In the genomic region with DNA sequence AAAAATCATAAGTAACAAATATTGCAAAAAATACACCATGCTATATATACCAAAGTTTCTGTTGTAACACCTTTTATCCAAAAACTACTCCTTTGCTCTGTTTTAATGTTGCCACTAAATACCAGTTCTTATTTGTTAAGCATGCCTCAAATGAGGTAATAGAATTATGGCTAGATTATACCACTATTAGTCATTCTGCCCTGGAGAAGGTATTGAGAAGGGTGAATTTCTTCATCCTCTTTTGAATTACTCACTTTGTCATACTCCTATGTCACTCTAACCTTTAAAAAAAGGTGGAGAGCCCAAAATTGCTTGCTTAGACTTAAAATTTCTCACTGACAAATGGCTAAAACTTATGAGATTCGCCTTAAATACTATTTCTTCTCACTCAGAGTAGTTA, we compare ENCODE assay signal across 1 cellular context.
TF ChIP-seq lines count a peak whose summit lies in the region.

No MANE protein-coding gene starts in this region.

TF ChIP-seq in IMR-90, 13 proteins besides CTCF, POLR2A, EP300 and RAD21:
- TF ChIP-seq, protein P1, sequence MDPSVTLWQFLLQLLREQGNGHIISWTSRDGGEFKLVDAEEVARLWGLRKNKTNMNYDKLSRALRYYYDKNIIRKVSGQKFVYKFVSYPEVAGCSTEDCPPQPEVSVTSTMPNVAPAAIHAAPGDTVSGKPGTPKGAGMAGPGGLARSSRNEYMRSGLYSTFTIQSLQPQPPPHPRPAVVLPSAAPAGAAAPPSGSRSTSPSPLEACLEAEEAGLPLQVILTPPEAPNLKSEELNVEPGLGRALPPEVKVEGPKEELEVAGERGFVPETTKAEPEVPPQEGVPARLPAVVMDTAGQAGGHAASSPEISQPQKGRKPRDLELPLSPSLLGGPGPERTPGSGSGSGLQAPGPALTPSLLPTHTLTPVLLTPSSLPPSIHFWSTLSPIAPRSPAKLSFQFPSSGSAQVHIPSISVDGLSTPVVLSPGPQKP (IDR thresholded peaks at IDR 0.05; ENCODE audit: borderline replicate concordance, low read depth, low read length) = no peak
- TF ChIP-seq RCOR1 (IDR thresholded peaks at IDR 0.05; ENCODE audit: insufficient replicate concordance, low read length) = no peak
- TF ChIP-seq, protein P2, sequence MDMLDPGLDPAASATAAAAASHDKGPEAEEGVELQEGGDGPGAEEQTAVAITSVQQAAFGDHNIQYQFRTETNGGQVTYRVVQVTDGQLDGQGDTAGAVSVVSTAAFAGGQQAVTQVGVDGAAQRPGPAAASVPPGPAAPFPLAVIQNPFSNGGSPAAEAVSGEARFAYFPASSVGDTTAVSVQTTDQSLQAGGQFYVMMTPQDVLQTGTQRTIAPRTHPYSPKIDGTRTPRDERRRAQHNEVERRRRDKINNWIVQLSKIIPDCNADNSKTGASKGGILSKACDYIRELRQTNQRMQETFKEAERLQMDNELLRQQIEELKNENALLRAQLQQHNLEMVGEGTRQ (IDR thresholded peaks at IDR 0.05; ENCODE audit: low read depth, low read length) = no peak
- TF ChIP-seq NFE2L2 (IDR thresholded peaks at IDR 0.05; ENCODE audit: low read depth, low read length) = no peak
- no peak for TF ChIP-seq MAFK (IDR thresholded peaks at IDR 0.05; ENCODE audit: low read depth, low read length)
- no peak for TF ChIP-seq MXI1 (IDR thresholded peaks at IDR 0.05; ENCODE audit: borderline replicate concordance, low read depth, low read length)
- no peak for TF ChIP-seq SMC3 (IDR thresholded peaks at IDR 0.05; ENCODE audit: low read depth, low read length)
- TF ChIP-seq CEBPB (IDR thresholded peaks at IDR 0.05; ENCODE audit: low read depth, low read length) = no peak
- TF ChIP-seq CHD1 (IDR thresholded peaks at IDR 0.05; ENCODE audit: low read depth, low read length) = no peak
